ENCODE assay signal across 11 cellular contexts in the genomic region with DNA sequence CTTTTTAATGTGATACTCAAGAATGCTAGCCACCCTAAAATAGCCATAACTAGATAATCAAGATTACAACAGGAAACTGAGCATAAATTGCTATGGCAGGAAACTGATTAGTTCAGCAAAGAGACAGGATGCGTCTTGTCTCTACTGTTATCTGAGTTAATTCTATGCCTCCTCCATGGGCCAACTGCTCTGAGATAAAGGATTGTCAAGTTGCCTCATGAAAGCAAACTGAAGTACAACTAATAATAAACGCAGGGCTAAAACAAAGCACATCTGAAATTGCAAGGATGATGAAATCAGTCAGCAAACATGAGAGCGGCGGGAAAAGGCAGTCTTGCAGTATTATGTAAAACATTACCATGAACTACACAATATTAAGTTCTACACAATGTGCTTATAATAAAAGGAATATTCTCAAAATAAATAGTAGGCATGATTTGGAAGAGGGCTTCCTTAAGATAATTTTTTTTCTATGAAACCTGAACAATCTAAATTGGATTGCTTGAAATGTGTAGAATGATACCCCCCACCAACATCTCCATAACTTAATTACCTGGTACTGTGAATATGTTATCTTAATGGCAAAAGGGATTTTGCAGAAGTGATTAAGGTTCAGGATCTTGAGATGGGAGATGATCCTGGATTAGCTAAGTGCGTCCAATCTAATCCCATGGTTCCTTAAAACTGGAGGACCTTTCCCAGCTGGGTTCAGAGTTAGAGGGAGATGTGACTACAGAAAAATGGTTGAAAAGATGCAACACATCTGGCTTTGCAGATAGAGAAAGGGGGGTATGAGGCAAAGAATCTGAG.
DNase-seq lines count a peak whose midpoint lies in the region; ATAC-seq and TF ChIP-seq lines count a peak whose summit lies in the region.
"Had no signal": no experiment of that assay in that cellular context is flagged by ENCODE, and none has a peak within 500 bp of the region (broad histone marks: within the 10 kb centered on the region; RNA-seq: fewer than 3 reads in every experiment).

No MANE protein-coding gene starts in this region.

- H3K36me3 ChIP-seq in mammary epithelial cell (ENCODE audit: insufficient read depth, low read length) (peaks cover 13% of the 10 kb centered on the region), stomach (peaks cover 6 to 53% (median 27%) of the 10 kb centered on the region in 4 donors)

- intact Hi-C loops in MCF 10A (cut with micrococcal nuclease) (loop anchor here (5.0 kb wide), 1 partner anchor 65 kb away; the partner anchor contains the start of gene ANTXR2), mammary epithelial cell (cut with micrococcal nuclease) (no loop called here), stomach (cut with DNase I; ENCODE audit: low total_unique reads) (no loop called here)

- POLR2A ChIA-PET in MCF 10A (lab: Yijun Ruan, JAX) = no interaction called here

- dilution Hi-C loops in mammary epithelial cell (cut with HindIII; ENCODE audit: low sequenced_read_pairs) = no loop called here

- no TSS peak for BruUV-seq in MCF 10A (replicated peaks; lab: Mats Ljungman, UMichigan)
- no TSS peak for BruUV-seq in mammary epithelial cell (replicated peaks; lab: Mats Ljungman, UMichigan)

- no peak for TF ChIP-seq CTCF in MCF 10A (IDR thresholded peaks at IDR 0.05; ENCODE audit: unreplicated experiment)
- TF ChIP-seq CTCF in mammary epithelial cell (conservative IDR thresholded peaks at IDR 0.05 in 1 of 2, IDR thresholded peaks at IDR 0.05 in 1 of 2; ENCODE audit: extremely low read depth in 1 of 2, insufficient read depth in 1 of 2, low read depth in 1 of 2, low read length in 2 of 2) = no peak
- TF ChIP-seq CTCF in stomach (IDR thresholded peaks at IDR 0.05) = no peak

- no peak overlapping the region for H3K4me2 ChIP-seq in mammary epithelial cell (ENCODE audit: insufficient read depth, low read depth, low read length)

- H3K4me3 ChIP-seq in mammary epithelial cell (replicated peaks in 1 of 3; ENCODE audit: insufficient read depth in 1 of 3, low read depth in 2 of 3, low read length in 3 of 3) (no peak overlapping the region), stomach (no peak overlapping the region)
- H3K4me3 ChIP-seq: tibial artery had no signal

- H3K9me3 ChIP-seq in mammary epithelial cell (replicated peaks; ENCODE audit: insufficient read depth, low read length) = peaks cover 6% of the 10 kb centered on the region
- peaks cover 3% of the 10 kb centered on the region for H3K9me3 ChIP-seq in T-helper 17 cell (ENCODE audit: control insufficient read depth, low read length, poor library complexity, severe bottlenecking)
- peaks cover 0 to 10% (median 3%) of the 10 kb centered on the region in 4 donors for H3K9me3 ChIP-seq in stomach

- H3K36me3 Mint-ChIP-seq in MCF 10A (ENCODE audit: insufficient read depth, unreplicated experiment) (peaks cover 25% of the 10 kb centered on the region), T-helper 17 cell (ENCODE audit: low read depth) (peaks cover 13% of the 10 kb centered on the region)

- CTCF ChIA-PET in MCF 10A (lab: Yijun Ruan, JAX) (no interaction called here), mammary epithelial cell (lab: Charles Lee; ENCODE audit: low non-redundant PET) (no interaction called here)

- H3K27me3 ChIP-seq in mammary epithelial cell (ENCODE audit: insufficient read depth, low read length) (no peaks in the 10 kb centered on the region), stomach (no peaks in the 10 kb centered on the region)
- H3K27me3 ChIP-seq: tibial artery had no signal

- no peak for TF ChIP-seq EP300 in stomach (IDR thresholded peaks at IDR 0.05)

- DNase-seq in MCF 10A (ENCODE audit: unreplicated experiment) (no peak), mammary epithelial cell (no peak), T-helper 17 cell (no peak), fibroblast of the conjunctiva (ENCODE audit: low read depth) (peak; percentile 71), stomach (no peak), NCI-H446 treated with DMSO at 0.1 percent for 48 hours (lab: John Stamatoyannopoulos, UW) (no peak), ureter (ENCODE audit: low spot score) (no peak)
- DNase-seq: activated gamma-delta T cell treated with Interleukin-2 at 50 U/mL for 16 hours, NCI-H526 treated with DMSO at 0.1 percent for 48 hours had no signal

- no peak overlapping the region for H2AFZ ChIP-seq in mammary epithelial cell (ENCODE audit: low read depth, low read length)

- H4K20me1 ChIP-seq in mammary epithelial cell (ENCODE audit: insufficient read depth, low read length) = no peaks in the 10 kb centered on the region

- peak; percentile 88 for ATAC-seq in T-helper 17 cell
- no peak for ATAC-seq in HG03108 (IDR thresholded peaks at IDR 0.05; ENCODE audit: unreplicated experiment)

- WGBS in mammary epithelial cell (ENCODE audit: low coverage, missing lambda C conversion rate) = 79% methylated on average over 5 of the region's 5 CpGs
- 59 to 69% (median 68%) methylated on average over 5 of the region's 5 CpGs for WGBS in stomach, 5 donors

- H3K27ac ChIP-seq in mammary epithelial cell (ENCODE audit: insufficient read depth, low read depth, low read length) (no peak overlapping the region), stomach (peak overlapping the region in 3 of 5 donors; percentile 27 to 43 (median 35))
- H3K27ac ChIP-seq: tibial artery had no signal

- no peak for TF ChIP-seq POLR2A in stomach (IDR thresholded peaks at IDR 0.05)

- H3K4me3 Mint-ChIP-seq in MCF 10A (ENCODE audit: unreplicated experiment) (no peak overlapping the region), T-helper 17 cell (peak overlapping the region; percentile 76)

- H3K9me3 Mint-ChIP-seq in MCF 10A (ENCODE audit: unreplicated experiment) = peaks cover 7% of the 10 kb centered on the region

- in situ Hi-C loops in mammary epithelial cell (cut with MboI; ENCODE audit: low sequenced_read_pairs in 2 of 2) = no loop called here

- peaks cover 21% of the 10 kb centered on the region for H3K4me1 Mint-ChIP-seq in MCF 10A (ENCODE audit: insufficient read depth, unreplicated experiment)
- peaks cover 44% of the 10 kb centered on the region for H3K4me1 Mint-ChIP-seq in T-helper 17 cell

- no peak overlapping the region for H3K9ac ChIP-seq in mammary epithelial cell (ENCODE audit: insufficient read depth, low read length)

- peaks cover 29% of the 10 kb centered on the region for H3K79me2 ChIP-seq in mammary epithelial cell (ENCODE audit: insufficient read depth, low read length)

- H3K27me3 Mint-ChIP-seq in MCF 10A (ENCODE audit: insufficient read depth, unreplicated experiment) (no peaks in the 10 kb centered on the region), T-helper 17 cell (no peaks in the 10 kb centered on the region)

- H3K27ac Mint-ChIP-seq in MCF 10A (ENCODE audit: low read depth, unreplicated experiment) (peak overlapping the region; percentile 55), T-helper 17 cell (peak overlapping the region; percentile 93)

- peaks cover 15% of the 10 kb centered on the region for H3K4me1 ChIP-seq in mammary epithelial cell (ENCODE audit: insufficient read depth, low read length)
- peaks cover 0 to 29% (median 4%) of the 10 kb centered on the region in 4 donors for H3K4me1 ChIP-seq in stomach
